Comparison of ENCODE assay signal across 8 cellular contexts in the genomic region with DNA sequence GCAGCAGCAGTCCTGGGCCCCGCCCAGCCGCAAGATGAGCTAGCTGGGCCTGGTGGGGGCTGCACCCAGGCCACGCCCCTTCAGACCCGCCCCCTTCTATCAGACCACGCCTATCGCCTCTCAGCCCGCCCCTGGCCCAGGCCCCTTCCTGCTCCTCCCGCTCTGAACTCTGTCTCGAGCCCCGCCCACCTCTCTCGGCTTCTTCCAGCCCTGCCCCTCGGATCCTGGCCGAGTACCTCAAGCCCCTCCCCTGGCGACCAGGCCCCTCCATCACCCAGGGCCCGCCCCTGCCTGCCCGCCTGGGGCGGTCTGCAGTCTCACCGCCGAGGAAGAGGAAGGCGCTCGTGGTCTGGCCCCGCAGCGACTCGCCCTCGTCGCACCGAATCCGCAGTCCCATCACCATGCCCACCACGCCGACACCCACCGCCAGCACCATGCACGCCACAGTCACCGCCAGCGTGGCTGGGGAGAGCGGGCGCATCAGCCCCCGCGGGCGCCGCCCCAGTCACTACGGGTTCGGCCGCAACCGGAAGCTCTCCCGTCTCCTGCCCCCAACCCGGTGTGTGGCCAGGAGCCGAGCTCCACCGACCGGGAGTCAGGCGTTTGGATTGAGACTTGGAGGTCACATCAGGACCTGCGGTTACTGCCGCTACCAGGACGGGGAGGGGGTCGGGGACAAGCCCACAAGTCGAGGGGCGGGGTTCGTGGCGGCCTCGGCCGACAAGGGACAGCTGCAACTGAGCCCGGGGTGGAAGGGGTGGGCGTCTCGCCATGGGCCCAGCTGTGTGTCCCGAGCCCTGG. TPM values are rescaled to one million over a fixed set of nuclear protein-coding genes. Genes with fewer than 3 reads are reported as not detected.
DNase-seq lines count a peak whose midpoint lies in the region; ATAC-seq and TF ChIP-seq lines count a peak whose summit lies in the region.

No MANE protein-coding gene starts in this region.

- H3K9me3 ChIP-seq in mesenchymal stem cell (ENCODE audit: control insufficient read depth, low read length): no peaks in the 10 kb centered on the region

- peaks cover 19% of the 10 kb centered on the region for H3K79me1 ChIP-seq in mesenchymal stem cell (replicated peaks; ENCODE audit: low read length, poor library complexity, severe bottlenecking)

- peaks cover 26% of the 10 kb centered on the region for H3K4me1 ChIP-seq in mesenchymal stem cell (ENCODE audit: control insufficient read depth, insufficient read depth, low read depth, low read length)

- H3K27ac Mint-ChIP-seq in effector memory CD8-positive, alpha-beta T cell: peak overlapping the region; percentile 94 to 95

- ATAC-seq in GM18907 (IDR thresholded peaks at IDR 0.05; ENCODE audit: unreplicated experiment) (peak; percentile 71), HG03139 (IDR thresholded peaks at IDR 0.05; ENCODE audit: unreplicated experiment) (peak; percentile 60)
- ATAC-seq in effector memory CD8-positive, alpha-beta T cell (replicated peaks): peak; percentile 58

- H3K4me3 ChIP-seq in AG04449 (ENCODE audit: low read depth, low read length): peak overlapping the region; percentile 89
- H3K4me3 ChIP-seq in mesenchymal stem cell (ENCODE audit: insufficient read depth in 1 of 2, low read depth in 1 of 2, low read length in 2 of 2): peak overlapping the region; percentile 85 to 90

- peaks cover 56 to 79% of the 10 kb centered on the region in 2 donors for H3K4me1 Mint-ChIP-seq in effector memory CD8-positive, alpha-beta T cell (ENCODE audit: low read depth in 2 of 2)

- TF ChIP-seq CTCF in AG04449 (IDR thresholded peaks at IDR 0.05; ENCODE audit: insufficient read depth, low read length, missing control alignments): no peak

- peak overlapping the region; percentile 45 for H2BK5ac ChIP-seq in mesenchymal stem cell (ENCODE audit: low read depth, low read length, poor library complexity, severe bottlenecking)

- POLR2A ChIA-PET in AG04449 (lab: Yijun Ruan, JAX): interaction anchor here (1.0 to 2.3 kb wide), 6 partner anchors 8 to 321 kb away, joined by 3 to 14 read pairs (median 4); partner anchors contain the start of genes LIM2 and ZNF175

- under 1% methylated on average over 57 of the region's 64 CpGs for WGBS in mesenchymal stem cell

- H3K36me3 ChIP-seq in mesenchymal stem cell (ENCODE audit: control insufficient read depth in 1 of 2, insufficient read depth in 2 of 2, low read depth in 1 of 2, low read length in 2 of 2): no peaks in the 10 kb centered on the region

- peaks cover 4 to 17% of the 10 kb centered on the region in 2 experiments for H3K27me3 ChIP-seq in mesenchymal stem cell (ENCODE audit: control insufficient read depth in 1 of 2, insufficient read depth in 1 of 2, low read length in 2 of 2)

- peak overlapping the region; percentile 23 for H3K27ac ChIP-seq in mesenchymal stem cell (ENCODE audit: low read length, poor library complexity, severe bottlenecking)

- peak overlapping the region in 1 of 2 experiments; percentile 99 for H3K14ac ChIP-seq in mesenchymal stem cell (ENCODE audit: low read length in 2 of 2)

- peak overlapping the region in 1 of 2 experiments; percentile 94 for H3K23ac ChIP-seq in mesenchymal stem cell (ENCODE audit: low read length in 2 of 2)

- peak overlapping the region in 1 of 2 experiments; percentile 88 for H2BK12ac ChIP-seq in mesenchymal stem cell (ENCODE audit: low read length in 2 of 2)

- peak overlapping the region; percentile 78 for H2BK120ac ChIP-seq in mesenchymal stem cell (ENCODE audit: low read depth, low read length)

- H3K18ac ChIP-seq in mesenchymal stem cell (ENCODE audit: low read depth in 1 of 2, low read length in 2 of 2): peak overlapping the region; percentile 74 to 100

- H4K91ac ChIP-seq in mesenchymal stem cell (ENCODE audit: low read length): peak overlapping the region; percentile 95

- H3K4me3 Mint-ChIP-seq in effector memory CD8-positive, alpha-beta T cell: peak overlapping the region; percentile 89 to 97

- H3K4me2 ChIP-seq in mesenchymal stem cell (ENCODE audit: low read length, poor library complexity, severe bottlenecking): peak overlapping the region; percentile 95

- H3K27me3 Mint-ChIP-seq in effector memory CD8-positive, alpha-beta T cell: no peaks in the 10 kb centered on the region

- H3K4ac ChIP-seq in mesenchymal stem cell (ENCODE audit: low read depth in 1 of 2, low read length in 2 of 2): peak overlapping the region; percentile 84 to 96

- peak overlapping the region; percentile 71 for H2AK5ac ChIP-seq in mesenchymal stem cell (ENCODE audit: low read length, severe bottlenecking)

- no peaks in the 10 kb centered on the region for H3K9me3 Mint-ChIP-seq in effector memory CD8-positive, alpha-beta T cell

- CTCF ChIA-PET in AG04449 (lab: Yijun Ruan, JAX): interaction anchor here (0.6 to 1.8 kb wide), 5 partner anchors 27 to 54 kb away, joined by 3 to 10 read pairs (median 4); no protein-coding TSS in a partner anchor

- peak overlapping the region; percentile 94 for H3K9ac ChIP-seq in mesenchymal stem cell (ENCODE audit: low read length)

- peak overlapping the region; percentile 87 for H2BK15ac ChIP-seq in mesenchymal stem cell (ENCODE audit: low read depth, poor library complexity, severe bottlenecking)

- H2AFZ ChIP-seq in mesenchymal stem cell (ENCODE audit: low read depth, low read length): peak overlapping the region; percentile 97

- DNase-seq in AG04449 (ENCODE audit: low read depth, low spot score) (peak; percentile 92), NOMO-1 (lab: John Stamatoyannopoulos, UW; ENCODE audit: unreplicated experiment in 2 of 2) (peak; percentile 98), mesenchymal stem cell (peak; percentile 99)
- DNase-seq in activated CD8-positive, alpha-beta memory T cell treated with anti-CD3 and anti-CD28 coated beads for 48 hours (ENCODE audit: low read depth in 2 of 3, low spot score in 2 of 3): peak; percentile 97 to 99 (median 97)
- peak; percentile 90 to 94 (median 92) for DNase-seq in effector memory CD8-positive, alpha-beta T cell
- DNase-seq in stimulated activated CD8-positive, alpha-beta memory T cell treated with anti-CD3 and anti-CD28 coated beads, Interleukin-12 subunit alpha, Interleukin-12 subunit beta, amount 100 ng/mL, for 24 hours (ENCODE audit: extremely low read depth): peak; percentile 97

- H4K8ac ChIP-seq in mesenchymal stem cell (ENCODE audit: low read length): peak overlapping the region; percentile 93

- peaks cover 56% of the 10 kb centered on the region for H3K36me3 Mint-ChIP-seq in effector memory CD8-positive, alpha-beta T cell (ENCODE audit: insufficient read depth)

RNA-seq across cellular contexts. Expression of gene CLDND2, which starts 1.0 kb away (rescaled TPM):
- 2.7 TPM for polyA plus RNA-seq in mesenchymal stem cell (2013, experiment 1 of 2)
- polyA plus RNA-seq in mesenchymal stem cell (2013, experiment 2 of 2): 2.5 TPM

RNA-seq across cellular contexts. Expression of gene ETFB, which starts 1.6 kb away (rescaled TPM):
- polyA plus RNA-seq in mesenchymal stem cell (2013, experiment 1 of 2): 59.0 TPM
- polyA plus RNA-seq in mesenchymal stem cell (2013, experiment 2 of 2): 61.6 TPM

RNA-seq across cellular contexts. Expression of gene NKG7, which starts 4.7 kb away (rescaled TPM):
- polyA plus RNA-seq in mesenchymal stem cell (2013, experiment 1 of 2): not detected
- polyA plus RNA-seq in mesenchymal stem cell (2013, experiment 2 of 2): not detected

RNA-seq across cellular contexts. Expression of gene LIM2, which starts 20.0 kb away (rescaled TPM):
- polyA plus RNA-seq in mesenchymal stem cell (2013, experiment 1 of 2): not detected
- polyA plus RNA-seq in mesenchymal stem cell (2013, experiment 2 of 2): not detected

RNA-seq across cellular contexts. Expression of gene C19orf84, which starts 22.6 kb away (rescaled TPM):
- polyA plus RNA-seq in mesenchymal stem cell (2013, experiment 1 of 2): not detected
- not detected for polyA plus RNA-seq in mesenchymal stem cell (2013, experiment 2 of 2)

Comparison
In these comparisons a context has a peak if more than half of its experiments do, and no peak if none do; other contexts are left out.
1. Peak in every context shown above with its lines: DNase-seq, ATAC-seq, H3K4me3 ChIP-seq and H3K27ac ChIP-seq.